22 cellular contexts compared by ENCODE assay signal in the genomic region with DNA sequence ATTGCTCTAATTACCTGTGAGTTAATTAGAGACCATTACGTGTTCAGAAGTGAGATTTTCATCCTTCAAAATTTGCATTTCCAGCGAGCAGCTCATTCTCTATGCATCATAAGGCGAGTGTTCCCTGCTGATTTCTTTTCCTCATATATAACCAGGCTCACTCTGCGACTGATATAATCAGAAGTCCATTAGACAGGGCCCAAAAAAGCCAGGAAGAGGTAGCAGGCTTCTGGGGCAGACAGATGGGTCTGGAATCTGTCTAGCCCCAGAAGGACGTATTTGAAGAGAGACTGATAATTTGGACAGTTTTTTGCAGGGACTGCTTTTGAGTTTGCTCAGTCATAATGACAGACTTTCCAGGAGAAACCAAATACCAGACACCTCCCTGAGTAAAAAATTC.
"Had no signal": no experiment of that assay in that cellular context is flagged by ENCODE, and none has a peak within 500 bp of the region (broad histone marks: within the 10 kb centered on the region; RNA-seq: fewer than 3 reads in every experiment).

No MANE protein-coding gene starts in this region.

- H3K27me3 ChIP-seq: esophagus squamous epithelium, gastrocnemius medialis, left lung had no signal

- H3K9me3 ChIP-seq: esophagus squamous epithelium, gastrocnemius medialis, lower lobe of right lung had no signal

- H3K36me3 ChIP-seq: esophagus squamous epithelium, gastrocnemius medialis, heart right ventricle, left lung, lower lobe of right lung had no signal

- H3K36me3 Mint-ChIP-seq: naive thymus-derived CD4-positive, alpha-beta T cell had no signal

- H3K4me1 Mint-ChIP-seq: naive thymus-derived CD4-positive, alpha-beta T cell had no signal

- H3K4me3 Mint-ChIP-seq: dendritic cell treated with granulocyte-macrophage colony-stimulating factor and Interleukin-4, amounts not matched to agents 40 ng/mL and 50 ng/mL, for 4 days; effector memory CD8-positive, alpha-beta T cell; endodermal cell; naive thymus-derived CD4-positive, alpha-beta T cell had no signal

- ATAC-seq: effector memory CD8-positive, alpha-beta T cell; esophagus mucosa; gastrocnemius medialis; heart right ventricle; left cardiac atrium; left lung; left ventricle myocardium superior; lower lobe of right lung; naive thymus-derived CD4-positive, alpha-beta T cell had no signal

- DNase-seq: cortex of kidney; effector CD8-positive, alpha-beta T cell; effector memory CD8-positive, alpha-beta T cell; endodermal cell; erythroblast; esophagus squamous epithelium; foreskin fibroblast; gastrocnemius medialis; glutamatergic neuron; head of caudate nucleus; heart right ventricle; hippocampal formation; left cardiac atrium; left lung; left ventricle myocardium superior; lower lobe of right lung; mesendoderm; midbrain; naive thymus-derived CD4-positive, alpha-beta T cell had no signal

- H3K4me3 ChIP-seq: esophagus squamous epithelium, gastrocnemius medialis, heart right ventricle, left lung, lower lobe of right lung had no signal

- H3K27ac Mint-ChIP-seq: dendritic cell treated with granulocyte-macrophage colony-stimulating factor and Interleukin-4, amounts not matched to agents 40 ng/mL and 50 ng/mL, for 4 days; effector memory CD8-positive, alpha-beta T cell; endodermal cell; naive thymus-derived CD4-positive, alpha-beta T cell had no signal

- H3K4me1 ChIP-seq: esophagus squamous epithelium, gastrocnemius medialis, heart right ventricle, left lung, lower lobe of right lung had no signal

- H3K27ac ChIP-seq: epithelial cell of prostate, esophagus squamous epithelium, gastrocnemius medialis, heart right ventricle, left lung, lower lobe of right lung had no signal
